ENCODE assay signal across 14 cellular contexts in genomic region chr12:85509081-85509856, GRCh38.
DNase-seq lines count a peak whose midpoint lies in the region; ATAC-seq and TF ChIP-seq lines count a peak whose summit lies in the region.
"Had no signal": no experiment of that assay in that cellular context is flagged by ENCODE, and none has a peak within 500 bp of the region (broad histone marks: within the 10 kb centered on the region; RNA-seq: fewer than 3 reads in every experiment).

No MANE protein-coding gene starts in this region.

- H3K4me1 ChIP-seq in Loucy (ENCODE audit: insufficient read depth, low read length, poor library complexity, severe bottlenecking): peaks cover 14% of the 10 kb centered on the region
- H3K4me1 ChIP-seq: prostate gland had no signal

- no peak overlapping the region for H2AFZ ChIP-seq in Loucy (ENCODE audit: low read length)

- H3K36me3 ChIP-seq in Loucy (ENCODE audit: insufficient read depth, low read length): no peaks in the 10 kb centered on the region
- H3K36me3 ChIP-seq: prostate gland had no signal

- no peak overlapping the region for H3K4me3 ChIP-seq in Loucy (ENCODE audit: low read length, poor library complexity, severe bottlenecking)
- H3K4me3 ChIP-seq: prostate gland had no signal

- DNase-seq in activated CD4-positive, alpha-beta T cell treated with anti-CD3 and anti-CD28 coated beads for 48 hours: no peak
- DNase-seq in NCI-H82 treated with DMSO at 0.1 percent for 48 hours (lab: John Stamatoyannopoulos, UW; ENCODE audit: unreplicated experiment) (no peak), left ventricle myocardium superior (no peak)
- DNase-seq: AML-193; dermis blood vessel endothelial cell; DND-41; stimulated activated CD4-positive, alpha-beta T cell treated with anti-CD3 and anti-CD28 coated beads, Interleukin-4, amount 100 ng/mL, for 1 hour; stimulated activated naive CD4-positive, alpha-beta T cell treated with Interleukin-2 at 50 U/mL for 16 hours had no signal

- H3K9ac ChIP-seq in Loucy (ENCODE audit: low read depth, low read length, poor library complexity, severe bottlenecking): no peak overlapping the region

- ATAC-seq in GM18520 (IDR thresholded peaks at IDR 0.05; ENCODE audit: unreplicated experiment): peak; percentile 10
- ATAC-seq in GM21423 (IDR thresholded peaks at IDR 0.05; ENCODE audit: unreplicated experiment): peak; percentile 60
- ATAC-seq in HG03039 (IDR thresholded peaks at IDR 0.05; ENCODE audit: unreplicated experiment): peak; percentile 6
- no peak for ATAC-seq in left ventricle myocardium superior
- no peak for ATAC-seq in HG02571 (IDR thresholded peaks at IDR 0.05; ENCODE audit: unreplicated experiment)

- no peaks in the 10 kb centered on the region for H3K9me2 ChIP-seq in Loucy (replicated peaks; ENCODE audit: low read depth, low read length)

- H3K9me3 ChIP-seq in Loucy (ENCODE audit: insufficient read depth, low read depth, low read length): no peaks in the 10 kb centered on the region
- H3K9me3 ChIP-seq: prostate gland had no signal

- H3F3A ChIP-seq in Loucy (ENCODE audit: low read depth): no peaks in the 10 kb centered on the region

- H3K4me2 ChIP-seq in Loucy (ENCODE audit: low read depth, low read length, poor library complexity, severe bottlenecking): peak overlapping the region; percentile 26

- no peaks in the 10 kb centered on the region for H3K79me2 ChIP-seq in Loucy (ENCODE audit: insufficient read depth, low read length)

- no peaks in the 10 kb centered on the region for H4K20me1 ChIP-seq in Loucy (ENCODE audit: insufficient read depth, low read length, poor library complexity, severe bottlenecking)

- intact Hi-C loops in left ventricle myocardium superior (cut with micrococcal nuclease): no loop called here

- no peaks in the 10 kb centered on the region for H3K27me3 ChIP-seq in Loucy (ENCODE audit: insufficient read depth, low read length, poor library complexity, severe bottlenecking)

- no peak for TF ChIP-seq CTCF in Loucy (conservative IDR thresholded peaks at IDR 0.05; ENCODE audit: low read length)

Comparison
In these comparisons a context has a peak if more than half of its experiments do, and no peak if none do; other contexts are left out.
1. ATAC-seq: peak in GM18520 (single experiment), GM21423 (single experiment) and HG03039 (single experiment); none in left ventricle myocardium superior (single experiment) and HG02571 (single experiment).